In genomic region chr12:95548539-95549391, GRCh38 we compare ENCODE assay signal across 8 cellular contexts. TPM values are rescaled to one million over a fixed set of nuclear protein-coding genes. Genes with fewer than 3 reads are reported as not detected.
A peak's percentile ranks its signal among the peaks of the same experiment; 100 is the strongest.
DNase-seq lines count a peak whose midpoint lies in the region; ATAC-seq and TF ChIP-seq lines count a peak whose summit lies in the region.

No MANE protein-coding gene starts in this region.

- peaks cover 6% of the 10 kb centered on the region for H3K27me3 Mint-ChIP-seq in glutamatergic neuron (ENCODE audit: unreplicated experiment)

- H3K9me3 ChIP-seq in NT2/D1 (ENCODE audit: insufficient read depth, low read length): no peaks in the 10 kb centered on the region
- no peaks in the 10 kb centered on the region for H3K9me3 ChIP-seq in ovary
- H3K9me3 ChIP-seq in thymus (ENCODE audit: control insufficient read depth): peaks cover 4% of the 10 kb centered on the region

- H3K27me3 ChIP-seq in NT2/D1 (ENCODE audit: insufficient read depth, insufficient read length) (no peaks in the 10 kb centered on the region), ovary (no peaks in the 10 kb centered on the region), thymus (ENCODE audit: control insufficient read depth, insufficient read depth) (peaks cover 26% of the 10 kb centered on the region)

- in situ Hi-C loops in G401 (cut with HindIII; ENCODE audit: low sequenced_read_pairs): no loop called here

- peak; percentile 72 for DNase-seq in G401 (ENCODE audit: low spot score)
- DNase-seq in NT2/D1 (ENCODE audit: low read depth, low spot score): no peak
- DNase-seq in activated gamma-delta T cell treated with anti-CD3 and anti-CD28 coated beads, Interleukin-2, amount 50 U/mL, for 16 hours (ENCODE audit: low read depth): peak; percentile 33
- DNase-seq in glutamatergic neuron: peak; percentile 74
- DNase-seq in ovary: peak; percentile 63 to 77 (median 74)

- peak overlapping the region; percentile 82 for H3K4me3 Mint-ChIP-seq in glutamatergic neuron (ENCODE audit: unreplicated experiment)

- intact Hi-C loops in ovary (cut with DNase I): loop anchor here in 1 of 4 donors (5.0 kb wide), 1 partner anchor 1531 kb away; no protein-coding TSS in a partner anchor

- WGBS in ovary, 3 donors: 5 to 11% (median 6%) methylated on average over 44 to 98 of the region's 98 CpGs
- 7% methylated on average over 98 of the region's 98 CpGs for WGBS in thymus

- TF ChIP-seq POLR2A in ovary (IDR thresholded peaks at IDR 0.05): peak; percentile 70

- H3K36me3 ChIP-seq in NT2/D1 (ENCODE audit: insufficient read depth, insufficient read length, low read length): no peaks in the 10 kb centered on the region
- no peaks in the 10 kb centered on the region for H3K36me3 ChIP-seq in ovary
- H3K36me3 ChIP-seq in thymus (ENCODE audit: control insufficient read depth, insufficient read depth): no peaks in the 10 kb centered on the region

- H3K27ac ChIP-seq in ovary (peak overlapping the region; percentile 56 to 73), thymus (ENCODE audit: low read depth) (peak overlapping the region; percentile 25)

- peak overlapping the region; percentile 96 for H3K9ac ChIP-seq in NT2/D1 (ENCODE audit: insufficient read length, low read depth)

- H3K4me1 Mint-ChIP-seq in glutamatergic neuron (ENCODE audit: low read depth, unreplicated experiment): peaks cover 21% of the 10 kb centered on the region

- no peak for ATAC-seq in GM19395 (IDR thresholded peaks at IDR 0.05; ENCODE audit: unreplicated experiment)
- ATAC-seq in HG03378 (IDR thresholded peaks at IDR 0.05; ENCODE audit: unreplicated experiment): no peak

- peaks cover 7% of the 10 kb centered on the region for H3K36me3 Mint-ChIP-seq in glutamatergic neuron (ENCODE audit: unreplicated experiment)

- H3K27ac Mint-ChIP-seq in glutamatergic neuron (ENCODE audit: unreplicated experiment): peak overlapping the region; percentile 43

- no peaks in the 10 kb centered on the region for H3K4me1 ChIP-seq in NT2/D1 (ENCODE audit: insufficient read depth, insufficient read length)
- H3K4me1 ChIP-seq in ovary (ENCODE audit: insufficient read depth): no peaks in the 10 kb centered on the region
- H3K4me1 ChIP-seq in thymus (ENCODE audit: control insufficient read depth, insufficient read depth, low read length): peaks cover 6% of the 10 kb centered on the region

- no peak for TF ChIP-seq CTCF in glutamatergic neuron (IDR thresholded peaks at IDR 0.05; ENCODE audit: partially characterized antibody, unreplicated experiment)
- no peak for TF ChIP-seq CTCF in ovary (IDR thresholded peaks at IDR 0.05)

- H3K4me3 ChIP-seq in NT2/D1 (ENCODE audit: insufficient read length, low read depth): peak overlapping the region; percentile 83
- H3K4me3 ChIP-seq in ovary: peak overlapping the region; percentile 85
- peak overlapping the region; percentile 77 for H3K4me3 ChIP-seq in thymus (ENCODE audit: low read length)

- H3K9me3 Mint-ChIP-seq in glutamatergic neuron (ENCODE audit: unreplicated experiment): peaks cover 15% of the 10 kb centered on the region

- TF ChIP-seq EP300 in ovary (IDR thresholded peaks at IDR 0.05): no peak

RNA-seq across cellular contexts. Expression of gene USP44, which starts 2.5 kb away (rescaled TPM):
- 0.34 and 4.2 TPM in 2 replicates for total RNA-seq in G401 (2014; rRNA removed; shearing (Covaris generic))
- total RNA-seq in glutamatergic neuron (ENCODE audit: unreplicated experiment) (2.7 TPM), ovary (1 to 10 TPM in 6 of 7 donors, under 1 TPM in 1; 0.75 to 4.7 (median 3.3) TPM)
- polyA plus RNA-seq in ovary (1 to 10 TPM; 1.4 to 3.7 TPM), thymus (1.3 TPM)
